ENCODE assay signal across 26 cellular contexts in genomic region chr14:37024166-37024565, GRCh38.
DNase-seq lines count a peak whose midpoint lies in the region; FAIRE-seq and TF ChIP-seq lines count a peak whose summit lies in the region.
"Had no signal": no experiment of that assay in that cellular context is flagged by ENCODE, and none has a peak within 500 bp of the region (broad histone marks: within the 10 kb centered on the region; RNA-seq: fewer than 3 reads in every experiment).

No MANE protein-coding gene starts in this region.

- H3K9me3 Mint-ChIP-seq in activated CD4-positive, alpha-beta T cell treated with anti-CD3 and anti-CD28 coated beads, Interleukin-2, amount 10 ng/mL, durations not matched to agents 24 days and 14 days: no peaks in the 10 kb centered on the region
- H3K9me3 Mint-ChIP-seq: mesothelial cell of epicardium had no signal

- no peaks in the 10 kb centered on the region for H3K36me3 Mint-ChIP-seq in activated CD4-positive, alpha-beta T cell treated with anti-CD3 and anti-CD28 coated beads, Interleukin-2, amount 10 ng/mL, durations not matched to agents 24 days and 14 days (ENCODE audit: low read depth)
- H3K36me3 Mint-ChIP-seq: mesothelial cell of epicardium; naive thymus-derived CD8-positive, alpha-beta T cell had no signal

- DNase-seq in LNCaP clone FGC (ENCODE audit: low read depth) (no peak), bronchial epithelial cell (ENCODE audit: low read depth) (peak; percentile 21), medulla oblongata (ENCODE audit: extremely low spot score) (peak; percentile 9), GM10266 (ENCODE audit: extremely low spot score) (no peak), RPMI8226 (no peak)
- DNase-seq in activated CD4-positive, alpha-beta T cell treated with anti-CD3 and anti-CD28 coated beads, Interleukin-2, amount 10 ng/mL, durations not matched to agents 24 days and 14 days: no peak
- no peak for DNase-seq in activated effector memory CD4-positive, alpha-beta T cell treated with Interleukin-2 at 50 U/mL for 16 hours
- DNase-seq: activated CD4-positive, alpha-beta T cell treated with anti-CD3 and anti-CD28 coated beads, Interleukin-2, amount 50 U/mL, for 1 hour; activated CD8-positive, alpha-beta memory T cell treated with anti-CD3 and anti-CD28 coated beads, Interleukin-2, amount 50 U/mL, for 4 hours; body of pancreas; COR-L47; DMS79; effector memory CD8-positive, alpha-beta T cell; glutamatergic neuron; Kasumi-1; left colon; naive thymus-derived CD8-positive, alpha-beta T cell; NCI-H1105; NK-92 treated with Interleukin-12 subunit alpha and Interleukin-12 subunit beta, amount 100 ng/mL, for 24 hours; trophoblast cell had no signal

- no peak overlapping the region for H3K27ac Mint-ChIP-seq in activated CD4-positive, alpha-beta T cell treated with anti-CD3 and anti-CD28 coated beads, Interleukin-2, amount 10 ng/mL, durations not matched to agents 24 days and 14 days
- H3K27ac Mint-ChIP-seq: activated T-helper 17 cell treated with anti-CD3 and anti-CD28 coated beads, Interleukin-2, amount 50 U/mL, for 72 hours; B cell; effector memory CD8-positive, alpha-beta T cell; mesothelial cell of epicardium; naive thymus-derived CD8-positive, alpha-beta T cell; T-helper 2 cell treated with Interferon-gamma antibody and Interleukin-4, amounts not matched to agents 5 μg/mL and 100 μg/mL, for 36 hours had no signal

- FAIRE-seq in bronchial epithelial cell (lab: Jason Lieb, UNC): no peak

- H3K36me3 ChIP-seq in bronchial epithelial cell (ENCODE audit: control insufficient read depth, insufficient read depth, low read length): no peaks in the 10 kb centered on the region
- H3K36me3 ChIP-seq: HAP-1 had no signal

- intact Hi-C loops in activated CD4-positive, alpha-beta T cell treated with anti-CD3 and anti-CD28 coated beads, Interleukin-2, amount 10 ng/mL, durations not matched to agents 24 days and 14 days (cut with micrococcal nuclease): no loop called here

- H3K27me3 Mint-ChIP-seq in activated CD4-positive, alpha-beta T cell treated with anti-CD3 and anti-CD28 coated beads, Interleukin-2, amount 10 ng/mL, durations not matched to agents 24 days and 14 days: no peaks in the 10 kb centered on the region
- H3K27me3 Mint-ChIP-seq: activated T-helper 17 cell treated with anti-CD3 and anti-CD28 coated beads, Interleukin-2, amount 50 U/mL, for 72 hours; B cell; effector memory CD8-positive, alpha-beta T cell had no signal

- H3K27me3 ChIP-seq in bronchial epithelial cell (ENCODE audit: control insufficient read depth, insufficient read depth, low read length): no peaks in the 10 kb centered on the region
- H3K27me3 ChIP-seq: body of pancreas had no signal

- H3K4me3 Mint-ChIP-seq in activated CD4-positive, alpha-beta T cell treated with anti-CD3 and anti-CD28 coated beads, Interleukin-2, amount 10 ng/mL, durations not matched to agents 24 days and 14 days: no peak overlapping the region
- H3K4me3 Mint-ChIP-seq: activated T-helper 17 cell treated with anti-CD3 and anti-CD28 coated beads, Interleukin-2, amount 50 U/mL, for 72 hours; B cell; effector memory CD8-positive, alpha-beta T cell; mesothelial cell of epicardium; naive thymus-derived CD8-positive, alpha-beta T cell; T-helper 2 cell treated with Interferon-gamma antibody and Interleukin-4, amounts not matched to agents 5 μg/mL and 100 μg/mL, for 36 hours had no signal

- no peaks in the 10 kb centered on the region for H3K4me1 Mint-ChIP-seq in activated CD4-positive, alpha-beta T cell treated with anti-CD3 and anti-CD28 coated beads, Interleukin-2, amount 10 ng/mL, durations not matched to agents 24 days and 14 days
- H3K4me1 Mint-ChIP-seq: activated T-helper 17 cell treated with anti-CD3 and anti-CD28 coated beads, Interleukin-2, amount 50 U/mL, for 72 hours; B cell; naive thymus-derived CD8-positive, alpha-beta T cell had no signal

- TF ChIP-seq CTCF in GM12874 (IDR thresholded peaks at IDR 0.05; ENCODE audit: insufficient read depth, low read depth, low read length) (0 out of 2 replicates have a peak, but pooled peaks have one; percentile 4), LNCaP clone FGC (IDR thresholded peaks at IDR 0.05; ENCODE audit: control insufficient read depth, extremely low read depth, insufficient read depth) (0 out of 2 replicates have a peak, but pooled peaks have one; percentile 23), bronchial epithelial cell (IDR thresholded peaks at IDR 0.05; ENCODE audit: insufficient read depth, low read length, severe bottlenecking) (no peak), GM10266 (IDR thresholded peaks at IDR 0.05; ENCODE audit: control insufficient read depth, insufficient read depth, low read depth, missing control alignments) (no peak)

- H3K4me3 ChIP-seq in LNCaP clone FGC (ENCODE audit: low read depth, low read length): no peak overlapping the region
- H3K4me3 ChIP-seq in bronchial epithelial cell (ENCODE audit: low read depth, low read length): no peak overlapping the region
- H3K4me3 ChIP-seq: body of pancreas, HAP-1 had no signal

Comparison
In these comparisons a context has a peak if more than half of its experiments do, and no peak if none do; other contexts are left out.
1. CTCF ChIP-seq: peak in GM12874 (single experiment) and LNCaP clone FGC (single experiment); none in bronchial epithelial cell (single experiment) and GM10266 (single experiment).
2. DNase-seq: peak in bronchial epithelial cell (single experiment) and medulla oblongata (single experiment); none in LNCaP clone FGC (single experiment), activated CD4-positive, alpha-beta T cell treated with anti-CD3 and anti-CD28 coated beads, Interleukin-2, amount 10 ng/mL, durations not matched to agents 24 days and 14 days (single experiment), activated effector memory CD4-positive, alpha-beta T cell treated with Interleukin-2 at 50 U/mL for 16 hours (single experiment), GM10266 (single experiment) and RPMI8226 (single experiment).